13 cellular contexts compared by ENCODE assay signal in the genomic region with DNA sequence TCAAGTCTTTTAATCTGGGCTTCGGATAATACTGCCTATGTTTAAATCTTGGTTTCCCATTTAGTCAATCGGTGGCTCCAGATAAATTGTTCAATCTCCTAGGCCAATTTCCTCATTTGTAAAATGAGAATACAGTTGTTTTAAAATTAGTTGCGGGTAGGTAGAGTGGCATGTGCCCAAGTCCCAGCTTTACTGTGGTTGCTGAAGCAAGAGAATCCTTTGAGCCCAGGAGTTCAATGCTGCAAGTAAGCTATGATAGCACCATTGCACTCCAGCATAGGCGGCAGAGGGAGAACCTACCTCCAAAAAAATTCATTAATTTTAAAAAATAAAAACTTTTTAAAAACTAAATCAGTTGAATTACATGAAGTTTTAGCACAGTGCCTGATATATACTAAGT. TPM values are rescaled to one million over a fixed set of nuclear protein-coding genes. Genes with fewer than 3 reads are reported as not detected.
DNase-seq lines count a peak whose midpoint lies in the region; ATAC-seq and TF ChIP-seq lines count a peak whose summit lies in the region.
"Had no signal": no experiment of that assay in that cellular context is flagged by ENCODE, and none has a peak within 500 bp of the region (broad histone marks: within the 10 kb centered on the region; RNA-seq: fewer than 3 reads in every experiment).

No MANE protein-coding gene starts in this region.

- BruUV-seq in PC-9 (replicated peaks; lab: Mats Ljungman, UMichigan) (no TSS peak), mammary epithelial cell (replicated peaks; lab: Mats Ljungman, UMichigan) (no TSS peak)

- H3K4me1 Mint-ChIP-seq in activated naive CD4-positive, alpha-beta T cell treated with anti-CD3 and anti-CD28 coated beads, Interleukin-2, amount 50 U/mL, for 24 hours = peaks cover 70% of the 10 kb centered on the region
- peaks cover 58% of the 10 kb centered on the region for H3K4me1 Mint-ChIP-seq in stimulated activated memory B cell treated with anti-CD40 and anti-IgM and Interleukin-4, amounts not matched to agents 10 μg/mL and 1 μg/mL and 100 μg/mL, for 72 hours

- H3K27ac ChIP-seq in PC-9 (peak overlapping the region; percentile 51), mammary epithelial cell (ENCODE audit: insufficient read depth, low read depth, low read length) (peak overlapping the region; percentile 22), dorsolateral prefrontal cortex (no peak overlapping the region)

- H3K9me3 Mint-ChIP-seq in activated naive CD4-positive, alpha-beta T cell treated with anti-CD3 and anti-CD28 coated beads, Interleukin-2, amount 50 U/mL, for 24 hours = no peaks in the 10 kb centered on the region
- no peaks in the 10 kb centered on the region for H3K9me3 Mint-ChIP-seq in stimulated activated memory B cell treated with anti-CD40 and anti-IgM and Interleukin-4, amounts not matched to agents 10 μg/mL and 1 μg/mL and 100 μg/mL, for 72 hours
- H3K9me3 Mint-ChIP-seq: effector memory CD8-positive, alpha-beta T cell; immature natural killer cell had no signal

- peaks cover 9% of the 10 kb centered on the region for H3K4me1 ChIP-seq in PC-9 (replicated peaks; ENCODE audit: insufficient read depth)
- peaks cover 19% of the 10 kb centered on the region for H3K4me1 ChIP-seq in mammary epithelial cell (ENCODE audit: insufficient read depth, low read length)

- POLR2A ChIA-PET in PC-9 (lab: Charles Lee; ENCODE audit: unreplicated experiment) = interaction anchor here (0.5 to 0.7 kb wide), 2 partner anchors 1028 to 1047 kb away, joined by 4 to 6 read pairs; no protein-coding TSS in a partner anchor

- H3K79me2 ChIP-seq in PC-9 (ENCODE audit: low read depth) (peaks cover 99% of the 10 kb centered on the region), mammary epithelial cell (ENCODE audit: insufficient read depth, low read length) (peaks cover 95% of the 10 kb centered on the region)

- H3K4me3 Mint-ChIP-seq in activated naive CD4-positive, alpha-beta T cell treated with anti-CD3 and anti-CD28 coated beads, Interleukin-2, amount 50 U/mL, for 24 hours = peak overlapping the region; percentile 62
- H3K4me3 Mint-ChIP-seq in stimulated activated memory B cell treated with anti-CD40 and anti-IgM and Interleukin-4, amounts not matched to agents 10 μg/mL and 1 μg/mL and 100 μg/mL, for 72 hours = no peak overlapping the region
- H3K4me3 Mint-ChIP-seq: effector memory CD8-positive, alpha-beta T cell; immature natural killer cell had no signal

- H3K27me3 ChIP-seq in PC-9 (ENCODE audit: insufficient read depth, low read depth) (no peaks in the 10 kb centered on the region), mammary epithelial cell (ENCODE audit: insufficient read depth, low read length) (no peaks in the 10 kb centered on the region), dorsolateral prefrontal cortex (no peaks in the 10 kb centered on the region)
- H3K27me3 ChIP-seq: gastrocnemius medialis had no signal

- no peaks in the 10 kb centered on the region for H3K27me3 Mint-ChIP-seq in activated naive CD4-positive, alpha-beta T cell treated with anti-CD3 and anti-CD28 coated beads, Interleukin-2, amount 50 U/mL, for 24 hours
- H3K27me3 Mint-ChIP-seq in stimulated activated memory B cell treated with anti-CD40 and anti-IgM and Interleukin-4, amounts not matched to agents 10 μg/mL and 1 μg/mL and 100 μg/mL, for 72 hours = no peaks in the 10 kb centered on the region
- H3K27me3 Mint-ChIP-seq: effector memory CD8-positive, alpha-beta T cell had no signal

- H3K9ac ChIP-seq in mammary epithelial cell (ENCODE audit: insufficient read depth, low read length) = no peak overlapping the region

- TF ChIP-seq CTCF in PC-9 (conservative IDR thresholded peaks at IDR 0.05) (no peak), mammary epithelial cell (conservative IDR thresholded peaks at IDR 0.05 in 1 of 2, IDR thresholded peaks at IDR 0.05 in 1 of 2; ENCODE audit: extremely low read depth in 1 of 2, insufficient read depth in 1 of 2, low read depth in 1 of 2, low read length in 2 of 2) (no peak), dorsolateral prefrontal cortex (IDR thresholded peaks at IDR 0.05 in 54 of 56, conservative IDR thresholded peaks at IDR 0.05 in 2 of 56; ENCODE audit: low read depth in 1 of 56, partially characterized antibody in 56 of 56) (no peak)

- H3K9me2 ChIP-seq in PC-9 (ENCODE audit: insufficient read depth) = no peaks in the 10 kb centered on the region

- H3F3A ChIP-seq in PC-9 (ENCODE audit: insufficient read depth, low read depth) = peaks cover 22% of the 10 kb centered on the region

- H4K20me1 ChIP-seq in PC-9 (ENCODE audit: insufficient read depth) (peaks cover 50% of the 10 kb centered on the region), mammary epithelial cell (ENCODE audit: insufficient read depth, low read length) (no peaks in the 10 kb centered on the region)

- intact Hi-C loops in PC-9 (cut with micrococcal nuclease; ENCODE audit: unreplicated experiment) (no loop called here), mammary epithelial cell (cut with micrococcal nuclease) (no loop called here), dorsolateral prefrontal cortex (cut with DNase I) (no loop called here)

- H3K27ac Mint-ChIP-seq in activated naive CD4-positive, alpha-beta T cell treated with anti-CD3 and anti-CD28 coated beads, Interleukin-2, amount 50 U/mL, for 24 hours = peak overlapping the region; percentile 23
- H3K27ac Mint-ChIP-seq in stimulated activated memory B cell treated with anti-CD40 and anti-IgM and Interleukin-4, amounts not matched to agents 10 μg/mL and 1 μg/mL and 100 μg/mL, for 72 hours = peak overlapping the region; percentile 57
- H3K27ac Mint-ChIP-seq: effector memory CD8-positive, alpha-beta T cell had no signal

- H3K36me3 ChIP-seq in PC-9 (ENCODE audit: low read depth) (peaks cover 11% of the 10 kb centered on the region; the same call in 1 of the 2 replicates), mammary epithelial cell (ENCODE audit: insufficient read depth, low read length) (peaks cover 7% of the 10 kb centered on the region)
- H3K36me3 ChIP-seq: gastrocnemius medialis had no signal

- no peak for ATAC-seq in stimulated activated memory B cell treated with anti-CD40 and anti-IgM and Interleukin-4, amounts not matched to agents 10 μg/mL and 1 μg/mL and 100 μg/mL, for 72 hours
- no peak for ATAC-seq in HG02852 (IDR thresholded peaks at IDR 0.05; ENCODE audit: unreplicated experiment)
- ATAC-seq: effector memory CD8-positive, alpha-beta T cell had no signal

- no peak overlapping the region for H3K4me3 ChIP-seq in PC-9
- H3K4me3 ChIP-seq in mammary epithelial cell (replicated peaks in 1 of 3; ENCODE audit: insufficient read depth in 1 of 3, low read depth in 2 of 3, low read length in 3 of 3) = no peak overlapping the region
- no peak overlapping the region for H3K4me3 ChIP-seq in dorsolateral prefrontal cortex
- H3K4me3 ChIP-seq: gastrocnemius medialis, psoas muscle had no signal

- H3K4me2 ChIP-seq in PC-9 (peak overlapping the region; percentile 7; the same call in 1 of the 2 replicates), mammary epithelial cell (ENCODE audit: insufficient read depth, low read depth, low read length) (peak overlapping the region; percentile 35)

- CTCF ChIA-PET in PC-9 (lab: Charles Lee) (interaction anchor here (0.7 kb wide), 1 partner anchor 34 kb away, joined by 3 read pairs; no protein-coding TSS in a partner anchor), mammary epithelial cell (lab: Charles Lee; ENCODE audit: low non-redundant PET) (no interaction called here)

- dilution Hi-C loops in mammary epithelial cell (cut with HindIII; ENCODE audit: low sequenced_read_pairs) = no loop called here

- H3K9me3 ChIP-seq in PC-9 (ENCODE audit: insufficient read depth, low read depth) = no peaks in the 10 kb centered on the region
- no peaks in the 10 kb centered on the region for H3K9me3 ChIP-seq in mammary epithelial cell (replicated peaks; ENCODE audit: insufficient read depth, low read length)
- H3K9me3 ChIP-seq: gastrocnemius medialis, psoas muscle had no signal

- H2AFZ ChIP-seq in PC-9 (no peak overlapping the region), mammary epithelial cell (ENCODE audit: low read depth, low read length) (no peak overlapping the region)

- DNase-seq in activated naive CD4-positive, alpha-beta T cell treated with Interleukin-2 at 50 U/mL for 16 hours = no peak
- DNase-seq in PC-9 (no peak), mammary epithelial cell (no peak), pons (ENCODE audit: low spot score) (no peak), dorsolateral prefrontal cortex (no peak)
- DNase-seq: effector memory CD8-positive, alpha-beta T cell; immature natural killer cell; NCI-H1417 treated with DMSO at 0.1 percent for 48 hours; psoas muscle had no signal

- H3K36me3 Mint-ChIP-seq in activated naive CD4-positive, alpha-beta T cell treated with anti-CD3 and anti-CD28 coated beads, Interleukin-2, amount 50 U/mL, for 24 hours = peaks cover 8% of the 10 kb centered on the region
- H3K36me3 Mint-ChIP-seq in stimulated activated memory B cell treated with anti-CD40 and anti-IgM and Interleukin-4, amounts not matched to agents 10 μg/mL and 1 μg/mL and 100 μg/mL, for 72 hours = peaks cover 25% of the 10 kb centered on the region
- H3K36me3 Mint-ChIP-seq: immature natural killer cell had no signal

- 80% methylated on average over 4 of the region's 4 CpGs for WGBS in mammary epithelial cell (ENCODE audit: low coverage, missing lambda C conversion rate)

- in situ Hi-C loops in mammary epithelial cell (cut with MboI; ENCODE audit: low sequenced_read_pairs in 2 of 2) = no loop called here

RNA-seq across cellular contexts. Expression of gene RNF216, which starts 7.3 kb away (rescaled TPM):
- total RNA-seq in PC-9 (2021) = 38.0 and 39.9 TPM in 2 replicates
- 10 to 100 TPM; 26.6 to 32.0 TPM for total RNA-seq in mammary epithelial cell
- polyA plus RNA-seq in mammary epithelial cell = 14.4 TPM
- polyA minus RNA-seq in mammary epithelial cell = 39.7 TPM
- 10 to 100 TPM; 34.1 to 61.0 (median 44.3) TPM for total RNA-seq in dorsolateral prefrontal cortex

Comparison
In these comparisons a context has a peak if more than half of its experiments do, and no peak if none do; other contexts are left out.
1. H3K27ac ChIP-seq: peak in PC-9 (single experiment) and mammary epithelial cell (single experiment); none in dorsolateral prefrontal cortex (0 of 59).